ENCODE assay signal across 8 cellular contexts in the genomic region with DNA sequence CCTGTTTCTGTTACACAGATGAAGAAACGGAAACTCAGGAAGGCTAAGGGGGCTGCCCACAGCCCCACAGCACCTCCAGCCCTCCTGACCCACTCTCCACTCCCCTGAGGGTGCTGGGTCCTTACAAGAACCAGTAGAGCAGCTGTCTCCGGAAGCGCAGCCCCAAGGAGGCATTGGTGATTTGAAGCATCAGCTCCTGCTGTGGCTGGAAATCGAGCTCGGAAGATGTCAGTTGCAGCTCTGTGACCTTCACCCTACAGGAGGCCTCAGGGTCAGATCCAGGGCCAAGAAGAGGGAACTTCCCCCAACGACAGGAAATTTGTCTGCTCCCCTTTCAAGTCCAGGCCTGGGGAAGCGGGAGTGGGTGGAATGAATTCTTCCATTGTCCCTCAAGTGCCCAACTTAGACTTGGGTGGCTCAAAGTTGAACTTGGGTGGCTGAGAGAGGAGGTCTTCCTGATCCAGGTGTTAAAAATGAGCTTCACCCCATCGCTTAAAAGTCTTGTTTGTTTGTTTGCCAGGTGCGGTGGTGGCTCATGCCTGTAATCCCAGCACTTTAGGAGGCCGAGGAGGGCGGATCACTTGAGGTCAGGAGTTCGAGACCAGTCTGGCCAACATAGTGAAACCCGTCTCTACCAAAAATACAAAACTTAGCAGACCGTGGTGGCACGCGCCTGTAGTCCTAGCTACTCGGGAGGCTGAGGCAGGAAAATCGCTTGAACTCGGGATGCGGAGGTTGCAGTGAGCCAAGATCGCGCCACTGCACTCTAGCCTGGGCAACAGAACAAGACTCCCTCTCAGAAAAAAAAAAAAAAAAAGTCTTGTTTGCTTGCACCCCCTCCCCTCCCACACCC. TPM values are rescaled to one million over a fixed set of nuclear protein-coding genes. Genes with fewer than 3 reads are reported as not detected.
DNase-seq lines count a peak whose midpoint lies in the region; ATAC-seq and TF ChIP-seq lines count a peak whose summit lies in the region.

No MANE protein-coding gene starts in this region.

- peak overlapping the region; percentile 72 for H3K4me2 ChIP-seq in BLaER1

- TF ChIP-seq CTCF in brain (conservative IDR thresholded peaks at IDR 0.05) (no peak), nephron (IDR thresholded peaks at IDR 0.05; ENCODE audit: unreplicated experiment in 3 of 3) (no peak), thyroid gland (IDR thresholded peaks at IDR 0.05) (no peak)

- no peaks in the 10 kb centered on the region for H4K20me1 ChIP-seq in BLaER1

- H3K9ac ChIP-seq in BLaER1: no peak overlapping the region

- H3K4me1 Mint-ChIP-seq in brain (peaks cover 29% of the 10 kb centered on the region), nephron (peaks cover 17% of the 10 kb centered on the region)

- H3K27me3 Mint-ChIP-seq in brain: no peaks in the 10 kb centered on the region
- no peaks in the 10 kb centered on the region for H3K27me3 Mint-ChIP-seq in nephron (ENCODE audit: low read depth)

- no peak for ATAC-seq in HG02759 (IDR thresholded peaks at IDR 0.05; ENCODE audit: unreplicated experiment)

- H3K9me3 ChIP-seq in BLaER1: no peaks in the 10 kb centered on the region
- H3K9me3 ChIP-seq in thyroid gland: no peaks in the 10 kb centered on the region

- H3K4me3 Mint-ChIP-seq in brain (peak overlapping the region; percentile 82 to 90 (median 85)), nephron (peak overlapping the region; percentile 69 to 77 (median 75))

- no peak for DNase-seq in Jurkat, Clone E6-1 (ENCODE audit: low read depth, low spot score)
- DNase-seq in activated CD4-positive, CD25-positive, alpha-beta regulatory T cell treated with anti-CD3 and anti-CD28 coated beads, Interleukin-2, amount 50 U/mL, for 72 hours: no peak
- DNase-seq in thyroid gland (no peak), pons (ENCODE audit: low spot score) (no peak)

- H3K27ac ChIP-seq in BLaER1: 0 out of 2 replicates have a peak overlapping the region, but pooled peaks have one; percentile 38
- no peak overlapping the region for H3K27ac ChIP-seq in thyroid gland

- H3K4me3 ChIP-seq in BLaER1 (peak overlapping the region; percentile 67), thyroid gland (replicated peaks in 1 of 3) (no peak overlapping the region)
- H3K4me3 ChIP-seq in Jurkat, Clone E6-1 (ENCODE audit: low read length): peak overlapping the region; percentile 21; the same call in 1 of the 2 replicates

- H3K4me1 ChIP-seq in BLaER1: peaks cover 35% of the 10 kb centered on the region
- H3K4me1 ChIP-seq in thyroid gland: peaks cover 8 to 22% of the 10 kb centered on the region in 2 donors

- H3K36me3 Mint-ChIP-seq in brain: peaks cover 28% of the 10 kb centered on the region
- peaks cover 31% of the 10 kb centered on the region for H3K36me3 Mint-ChIP-seq in nephron (ENCODE audit: low read depth)

- 84 to 89% methylated on average over 19 to 22 of the region's 22 CpGs for WGBS in thyroid gland, 2 donors

- H3K27me3 ChIP-seq in BLaER1: peaks cover 25% of the 10 kb centered on the region
- no peaks in the 10 kb centered on the region for H3K27me3 ChIP-seq in thyroid gland

- H3K27ac Mint-ChIP-seq in brain: peak overlapping the region; percentile 81 to 94 (median 87)
- H3K27ac Mint-ChIP-seq in nephron: peak overlapping the region; percentile 44 to 91 (median 62)

- peaks cover 0 to 2% (median 0%) of the 10 kb centered on the region in 5 experiments for H3K9me3 Mint-ChIP-seq in brain
- no peaks in the 10 kb centered on the region for H3K9me3 Mint-ChIP-seq in nephron

- intact Hi-C loops in thyroid gland (cut with DNase I): no loop called here

- no peak for TF ChIP-seq POLR2A in thyroid gland (IDR thresholded peaks at IDR 0.05)

- H3K36me3 ChIP-seq in BLaER1: no peaks in the 10 kb centered on the region; the same call in 1 of the 2 replicates
- no peaks in the 10 kb centered on the region for H3K36me3 ChIP-seq in thyroid gland

RNA-seq across cellular contexts. Expression of a gene that starts 1.9 kb away (rescaled TPM):
- 1.2 TPM for polyA plus RNA-seq in Jurkat, Clone E6-1 (2012; ENCODE audit: insufficient read depth, insufficient read length)
- polyA plus RNA-seq in brain (ENCODE audit: insufficient read depth, low read depth, low replicate concordance): 65.5 TPM
- total RNA-seq in thyroid gland: 100 to 1,000 TPM in 1 of 4 donors, 10 to 100 TPM in 3; 22.7 to 260 (median 70.1) TPM

RNA-seq across cellular contexts. Expression of a gene that starts 18.9 kb away (rescaled TPM):
- polyA plus RNA-seq in Jurkat, Clone E6-1 (2012; ENCODE audit: insufficient read depth, insufficient read length): 49.1 TPM
- 89.7 TPM for polyA plus RNA-seq in brain (ENCODE audit: insufficient read depth, low read depth, low replicate concordance)
- total RNA-seq in thyroid gland: 100 to 1,000 TPM in 1 of 4 donors, 10 to 100 TPM in 3; 42.7 to 103 (median 51.3) TPM

RNA-seq across cellular contexts. Expression of a gene that starts 19.0 kb away (rescaled TPM):
- polyA plus RNA-seq in Jurkat, Clone E6-1 (2012; ENCODE audit: insufficient read depth, insufficient read length): not detected
- polyA plus RNA-seq in brain (ENCODE audit: insufficient read depth, low read depth, low replicate concordance): 1.9 TPM
- total RNA-seq in thyroid gland: 10 to 100 TPM; 12.6 to 17.4 (median 16.1) TPM

RNA-seq across cellular contexts. Expression of a gene that starts 22.6 kb away (rescaled TPM):
- polyA plus RNA-seq in Jurkat, Clone E6-1 (2012; ENCODE audit: insufficient read depth, insufficient read length): not detected
- polyA plus RNA-seq in brain (ENCODE audit: insufficient read depth, low read depth, low replicate concordance): 0.83 TPM
- 1 to 10 TPM in 3 of 4 donors, not detected in 1; 3.0 to 8.8 (median 5.0) TPM for total RNA-seq in thyroid gland

RNA-seq across cellular contexts. Expression of a gene that starts 24.4 kb away (rescaled TPM):
- 59.9 TPM for polyA plus RNA-seq in Jurkat, Clone E6-1 (2012; ENCODE audit: insufficient read depth, insufficient read length)
- polyA plus RNA-seq in brain (ENCODE audit: insufficient read depth, low read depth, low replicate concordance): 90.9 TPM
- total RNA-seq in thyroid gland: 10 to 100 TPM; 28.1 to 63.6 (median 49.1) TPM

Comparison
In these comparisons a context has a peak if more than half of its experiments do, and no peak if none do; other contexts are left out.
1. H3K4me3 ChIP-seq: peak in BLaER1 (single experiment) and Jurkat, Clone E6-1 (single experiment); none in thyroid gland (0 of 3).